Comparison of ENCODE assay signal across 13 cellular contexts in genomic region chr11:75425422-75425821, GRCh38. TPM values are rescaled to one million over a fixed set of nuclear protein-coding genes. Genes with fewer than 3 reads are reported as not detected.
DNase-seq lines count a peak whose midpoint lies in the region; ATAC-seq and TF ChIP-seq lines count a peak whose summit lies in the region.
"Had no signal": no experiment of that assay in that cellular context is flagged by ENCODE, and none has a peak within 500 bp of the region (broad histone marks: within the 10 kb centered on the region; RNA-seq: fewer than 3 reads in every experiment).

No MANE protein-coding gene starts in this region.

- DNase-seq in DND-41 (no peak), HuH-7 (ENCODE audit: low spot score) (peak; percentile 74), choroid plexus epithelial cell (ENCODE audit: low read depth) (no peak), neuronal stem cell (ENCODE audit: low spot score) (no peak), GM03348 (ENCODE audit: low spot score) (no peak), foreskin fibroblast (no peak)
- no peak for DNase-seq in activated T-cell treated with anti-CD3 and anti-CD28 coated beads, Interleukin-2, amount 50 U/mL, for 24 hours
- DNase-seq: cerebellar nuclear complex, GM23248, SIG-M5 had no signal

- H3K4me2 ChIP-seq in DND-41 (ENCODE audit: insufficient read depth, low read length) (no peak overlapping the region), neuronal stem cell (ENCODE audit: insufficient read depth, low read length, poor library complexity, severe bottlenecking) (peak overlapping the region; percentile 21)
- H3K4me2 ChIP-seq: KMS-11 had no signal

- H3K4me3 ChIP-seq in DND-41 (ENCODE audit: low read depth in 1 of 2, low read length in 2 of 2), result no peak overlapping the region
- H3K4me3 ChIP-seq in choroid plexus epithelial cell (ENCODE audit: low read depth, low read length), result no peak overlapping the region
- no peak overlapping the region for H3K4me3 ChIP-seq in neuronal stem cell (ENCODE audit: low read length in 2 of 2)
- H3K4me3 ChIP-seq in foreskin fibroblast (ENCODE audit: low read depth in 1 of 2, low read length in 2 of 2), result no peak overlapping the region
- H3K4me3 ChIP-seq: GM23248 had no signal

- H3K4ac ChIP-seq in neuronal stem cell (ENCODE audit: low read length), result peak overlapping the region; percentile 27

- H4K91ac ChIP-seq in neuronal stem cell (ENCODE audit: low read depth, low read length, poor library complexity), result no peak overlapping the region

- peaks cover 15% of the 10 kb centered on the region for H3K4me1 Mint-ChIP-seq in activated T-cell treated with anti-CD3 and anti-CD28 coated beads, Interleukin-2, amount 50 U/mL, for 24 hours (ENCODE audit: low read depth)

- H3K9me3 Mint-ChIP-seq in activated T-cell treated with anti-CD3 and anti-CD28 coated beads, Interleukin-2, amount 50 U/mL, for 24 hours, result peaks cover 7% of the 10 kb centered on the region

- no peaks in the 10 kb centered on the region for H3K27me3 ChIP-seq in DND-41 (ENCODE audit: insufficient read depth, low read length, poor library complexity)
- peaks cover 14 to 18% (median 17%) of the 10 kb centered on the region in 3 experiments for H3K27me3 ChIP-seq in neuronal stem cell (ENCODE audit: control insufficient read depth in 3 of 3, insufficient read depth in 3 of 3, low read depth in 1 of 3, low read length in 3 of 3)

- no peak overlapping the region for H3K23ac ChIP-seq in neuronal stem cell (ENCODE audit: low read depth, low read length, poor library complexity)

- peaks cover 21% of the 10 kb centered on the region for H3K36me3 Mint-ChIP-seq in activated T-cell treated with anti-CD3 and anti-CD28 coated beads, Interleukin-2, amount 50 U/mL, for 24 hours (ENCODE audit: low read depth)

- H2BK5ac ChIP-seq in neuronal stem cell (ENCODE audit: low read length), result peak overlapping the region; percentile 35

- no peak overlapping the region for H3K27ac ChIP-seq in DND-41 (ENCODE audit: low read length)
- H3K27ac ChIP-seq in neuronal stem cell (replicated peaks; ENCODE audit: low read length), result no peak overlapping the region
- H3K27ac ChIP-seq: GM23248, KMS-11 had no signal

- H3K4me1 ChIP-seq in DND-41 (ENCODE audit: insufficient read depth, low read length), result no peaks in the 10 kb centered on the region
- peaks cover 23 to 24% of the 10 kb centered on the region in 2 donors for H3K4me1 ChIP-seq in neuronal stem cell (ENCODE audit: control insufficient read depth in 2 of 2, insufficient read depth in 1 of 2, low read depth in 1 of 2, low read length in 2 of 2)

- ATAC-seq in DND-41 (ENCODE audit: insufficient read depth, low read depth), result 0 out of 3 replicates have a peak, but pooled peaks have one; percentile 8
- ATAC-seq in HG03378 (IDR thresholded peaks at IDR 0.05; ENCODE audit: unreplicated experiment), result no peak
- ATAC-seq: activated CD4-positive, CD25-positive, alpha-beta regulatory T cell treated with anti-CD3 and anti-CD28 coated beads, Interleukin-2, amount 50 U/mL, for 24 hours had no signal

- no peak overlapping the region for H2BK15ac ChIP-seq in neuronal stem cell (ENCODE audit: low read length)

- H3K18ac ChIP-seq in neuronal stem cell (ENCODE audit: low read length), result peak overlapping the region; percentile 76

- no peak overlapping the region for H2BK12ac ChIP-seq in neuronal stem cell (ENCODE audit: low read length)

- no peak overlapping the region for H4K8ac ChIP-seq in neuronal stem cell (ENCODE audit: low read depth, low read length)

- no CpG with 5 or more reads among the region's 29 CpGs for WGBS in neuronal stem cell (ENCODE audit: extremely low coverage in 2 of 2, insufficient read length in 2 of 2, insufficient replicate concordance in 1 of 2), 2 donors

- H3K14ac ChIP-seq in neuronal stem cell (ENCODE audit: low read length), result no peak overlapping the region

- H3K36me3 ChIP-seq in DND-41 (ENCODE audit: insufficient read depth, low read length) (no peaks in the 10 kb centered on the region; the same call in 1 of the 2 replicates), neuronal stem cell (replicated peaks in 1 of 2; ENCODE audit: control insufficient read depth in 2 of 2, insufficient read depth in 2 of 2, low read length in 2 of 2) (peaks cover 16 to 24% of the 10 kb centered on the region in 2 donors)

- peaks cover 3% of the 10 kb centered on the region; the same call in 1 of the 2 replicates for H4K20me1 ChIP-seq in DND-41 (ENCODE audit: insufficient read depth, low read length)

- H2AFZ ChIP-seq in DND-41 (ENCODE audit: low read depth, low read length) (no peak overlapping the region), neuronal stem cell (ENCODE audit: low read length) (no peak overlapping the region)
- H2AFZ ChIP-seq: GM23248 had no signal

- no peak overlapping the region for H2AK5ac ChIP-seq in neuronal stem cell (ENCODE audit: low read depth, low read length)

- no peak overlapping the region for H2BK120ac ChIP-seq in neuronal stem cell (ENCODE audit: low read depth, low read length)

- H3K79me2 ChIP-seq in DND-41 (ENCODE audit: insufficient read depth, low read length), result no peaks in the 10 kb centered on the region

- TF ChIP-seq CTCF in DND-41 (IDR thresholded peaks at IDR 0.05; ENCODE audit: borderline replicate concordance, extremely low read depth, low read length, poor library complexity, severe bottlenecking) (peak; percentile 40), choroid plexus epithelial cell (conservative IDR thresholded peaks at IDR 0.05; ENCODE audit: low read depth, low read length) (peak; percentile 57), foreskin fibroblast (IDR thresholded peaks at IDR 0.05; ENCODE audit: low read depth, low read length) (no peak)

- peaks cover 22% of the 10 kb centered on the region for H3K27me3 Mint-ChIP-seq in activated T-cell treated with anti-CD3 and anti-CD28 coated beads, Interleukin-2, amount 50 U/mL, for 24 hours

- no peak overlapping the region for H3K27ac Mint-ChIP-seq in activated T-cell treated with anti-CD3 and anti-CD28 coated beads, Interleukin-2, amount 50 U/mL, for 24 hours

- no peak overlapping the region for H3K4me3 Mint-ChIP-seq in activated T-cell treated with anti-CD3 and anti-CD28 coated beads, Interleukin-2, amount 50 U/mL, for 24 hours

- no peaks in the 10 kb centered on the region for H3K9me3 ChIP-seq in DND-41 (ENCODE audit: insufficient read depth, low read length, severe bottlenecking)
- H3K9me3 ChIP-seq in neuronal stem cell (replicated peaks in 1 of 2; ENCODE audit: control insufficient read depth in 2 of 2, insufficient read depth in 1 of 2, low read depth in 1 of 2, low read length in 2 of 2), result peaks cover 9 to 13% of the 10 kb centered on the region in 2 donors

- no peak overlapping the region for H3K9ac ChIP-seq in DND-41 (ENCODE audit: low read depth, low read length)
- no peak overlapping the region for H3K9ac ChIP-seq in neuronal stem cell (ENCODE audit: low read depth, low read length, poor library complexity)
- H3K9ac ChIP-seq: GM23248, KMS-11 had no signal

- H3K79me1 ChIP-seq in neuronal stem cell (ENCODE audit: low read depth, low read length), result no peaks in the 10 kb centered on the region

RNA-seq across cellular contexts. Expression of gene KLHL35, which starts 7.6 kb away (rescaled TPM):
- polyA plus RNA-seq in neuronal stem cell (2013, experiment 1 of 2), result 1.2 TPM
- 1.5 TPM for polyA plus RNA-seq in neuronal stem cell (2013, experiment 2 of 2)

RNA-seq across cellular contexts. Expression of gene RPS3, which starts 26.1 kb away (rescaled TPM):
- 5,741 TPM for polyA plus RNA-seq in neuronal stem cell (2013, experiment 1 of 2)
- polyA plus RNA-seq in neuronal stem cell (2013, experiment 2 of 2), result 5,744 TPM
